In genomic region chr1:165129568-165130164, GRCh38 we compare ENCODE assay signal across 8 cellular contexts.
A peak's percentile ranks its signal among the peaks of the same experiment; 100 is the strongest.
DNase-seq lines count a peak whose midpoint lies in the region; ATAC-seq and TF ChIP-seq lines count a peak whose summit lies in the region.

No MANE protein-coding gene starts in this region.

- no peak overlapping the region for H4K5ac ChIP-seq in H9 (ENCODE audit: insufficient read length, low read depth, low read length)

- H3K56ac ChIP-seq in H9 (ENCODE audit: insufficient read length, low read depth, low read length): no peak overlapping the region

- H3K9ac ChIP-seq in H9 (ENCODE audit: extremely low read depth, insufficient read length, low read length): no peak overlapping the region
- no peak overlapping the region for H3K9ac ChIP-seq in neural cell (ENCODE audit: low read length)

- H3K9me2 ChIP-seq in neural cell (ENCODE audit: insufficient read depth, low read length): no peaks in the 10 kb centered on the region

- H3K36me3 ChIP-seq in SJSA1 (no peaks in the 10 kb centered on the region), neural cell (ENCODE audit: insufficient read depth, low read length) (no peaks in the 10 kb centered on the region)

- H3K14ac ChIP-seq in H9 (ENCODE audit: insufficient read depth, low read length): no peak overlapping the region

- no peak for TF ChIP-seq EP300 in neural cell (conservative IDR thresholded peaks at IDR 0.05; ENCODE audit: poor library complexity, severe bottlenecking)

- H3K9me3 ChIP-seq in H9 (ENCODE audit: control insufficient read depth, low read depth, low read length) (no peaks in the 10 kb centered on the region), SJSA1 (replicated peaks) (no peaks in the 10 kb centered on the region), neural cell (ENCODE audit: low read length) (no peaks in the 10 kb centered on the region)

- H4K8ac ChIP-seq in H9 (replicated peaks; ENCODE audit: insufficient read length, low read depth, low read length): no peak overlapping the region

- H3K4ac ChIP-seq in H9 (ENCODE audit: low read depth, low read length): no peak overlapping the region

- TF ChIP-seq RAD21 in neural cell (conservative IDR thresholded peaks at IDR 0.05): peak; percentile 78

- no peaks in the 10 kb centered on the region for H3K27me3 ChIP-seq in H9 (ENCODE audit: insufficient read depth, low read length)
- peaks cover 6% of the 10 kb centered on the region; the same call in 1 of the 2 replicates for H3K27me3 ChIP-seq in SJSA1 (replicated peaks)
- no peaks in the 10 kb centered on the region for H3K27me3 ChIP-seq in neural cell (ENCODE audit: insufficient read depth, low read depth, low read length)

- WGBS in H9 (ENCODE audit: extremely low coverage, insufficient read length, low lambda C conversion rate): no CpG with 5 or more reads among the region's 6 CpGs

- peaks cover 0 to 5% of the 10 kb centered on the region in 2 experiments; a peak in 2 of 4 replicates for H3K4me1 Mint-ChIP-seq in H9

- no peak overlapping the region for H2BK5ac ChIP-seq in H9 (ENCODE audit: insufficient read length, low read length)

- H3K4me2 ChIP-seq in H9 (ENCODE audit: insufficient read depth, insufficient read length, low read length) (no peak overlapping the region), neural cell (ENCODE audit: low read length) (no peak overlapping the region)

- H3K4me3 ChIP-seq in SJSA1 (no peak overlapping the region), epithelial cell of proximal tubule (ENCODE audit: low read depth, low read length) (no peak overlapping the region), neural cell (ENCODE audit: low read length) (no peak overlapping the region)

- no peaks in the 10 kb centered on the region for H3F3A ChIP-seq in neural cell (ENCODE audit: insufficient read depth, low read length, poor library complexity, severe bottlenecking)

- no peak overlapping the region for H3K27ac ChIP-seq in H9 (ENCODE audit: insufficient read length, low read depth, low read length)
- H3K27ac ChIP-seq in SJSA1: no peak overlapping the region
- H3K27ac ChIP-seq in neural cell (ENCODE audit: low read length): no peak overlapping the region

- no peaks in the 10 kb centered on the region for H3K23me2 ChIP-seq in H9 (ENCODE audit: insufficient read length, low read depth, low read length, poor library complexity, severe bottlenecking)

- H4K20me1 ChIP-seq in H9 (ENCODE audit: control insufficient read depth, insufficient read depth, insufficient read length) (peaks cover 1% of the 10 kb centered on the region), neural cell (ENCODE audit: insufficient read depth) (no peaks in the 10 kb centered on the region)

- TF ChIP-seq CTCF in H9 (conservative IDR thresholded peaks at IDR 0.05) (peak; percentile 83), epithelial cell of proximal tubule (conservative IDR thresholded peaks at IDR 0.05; ENCODE audit: low read depth, low read length) (peak; percentile 78), neural cell (IDR thresholded peaks at IDR 0.05; ENCODE audit: poor library complexity, severe bottlenecking) (peak; percentile 78)

- no peak overlapping the region for H3K18ac ChIP-seq in H9 (ENCODE audit: insufficient read length, low read depth, low read length)

- H3K4me1 ChIP-seq in H9 (ENCODE audit: insufficient read depth, low read length): no peaks in the 10 kb centered on the region
- no peaks in the 10 kb centered on the region for H3K4me1 ChIP-seq in SJSA1 (replicated peaks)

- no peak overlapping the region for H3K23ac ChIP-seq in H9 (ENCODE audit: insufficient read length, low read depth, low read length)

- no peaks in the 10 kb centered on the region for H3K79me2 ChIP-seq in H9 (ENCODE audit: insufficient read depth, low read length)
- no peaks in the 10 kb centered on the region for H3K79me2 ChIP-seq in neural cell (replicated peaks; ENCODE audit: insufficient read depth, low read length)

- peaks cover 46% of the 10 kb centered on the region for H3K27me3 Mint-ChIP-seq in H9 (ENCODE audit: low read depth)

- no peak overlapping the region for H4K91ac ChIP-seq in H9 (ENCODE audit: insufficient read length, low read depth, low read length)

- no peak overlapping the region for H3T11ph ChIP-seq in H9 (ENCODE audit: low read length)

- no peak overlapping the region for H3K27ac Mint-ChIP-seq in H9

- H2BK12ac ChIP-seq in H9 (ENCODE audit: insufficient read length, low read depth, low read length): no peak overlapping the region

- DNase-seq in GM03348 (ENCODE audit: low spot score) (peak; percentile 51), H9 (peak; percentile 89), NCI-H1105 treated with DMSO at 0.1 percent for 48 hours (lab: John Stamatoyannopoulos, UW) (peak; percentile 80), SJSA1 (ENCODE audit: low read depth in 1 of 2, low spot score in 2 of 2) (peak; percentile 16 to 58), epithelial cell of proximal tubule (ENCODE audit: low read depth) (no peak)

- H2AK5ac ChIP-seq in H9 (ENCODE audit: insufficient read length, low read length): no peak overlapping the region

- H2BK120ac ChIP-seq in H9 (ENCODE audit: low read depth, low read length, poor library complexity, severe bottlenecking): no peak overlapping the region

- no peaks in the 10 kb centered on the region for H3K79me1 ChIP-seq in H9 (ENCODE audit: insufficient read depth, low read depth, low read length, poor library complexity, severe bottlenecking)

- no peak overlapping the region for H2AFZ ChIP-seq in H9 (ENCODE audit: low read length)
- H2AFZ ChIP-seq in neural cell (ENCODE audit: low read depth, low read length): no peak overlapping the region

- no peak overlapping the region for H2BK20ac ChIP-seq in H9 (ENCODE audit: low read depth, low read length, poor library complexity, severe bottlenecking)

- H2BK15ac ChIP-seq in H9 (ENCODE audit: low read depth, low read length): no peak overlapping the region

- H3K36me3 Mint-ChIP-seq in H9 (ENCODE audit: insufficient read depth in 1 of 3, low read depth in 3 of 3): no peaks in the 10 kb centered on the region

- ATAC-seq in HG03045 (IDR thresholded peaks at IDR 0.05; ENCODE audit: unreplicated experiment) (no peak), GM21360 (IDR thresholded peaks at IDR 0.05; ENCODE audit: unreplicated experiment) (no peak)

- no peaks in the 10 kb centered on the region for H3K9me3 Mint-ChIP-seq in H9

- no peak overlapping the region for H3K4me3 Mint-ChIP-seq in H9

TF ChIP-seq in neural cell, 6 proteins besides CTCF, POLR2A, EP300 and RAD21:
- TF ChIP-seq SMC3 (conservative IDR thresholded peaks at IDR 0.05; ENCODE audit: poor library complexity): peak; percentile 77
- TF ChIP-seq EZH2 (IDR thresholded peaks at IDR 0.05; ENCODE audit: borderline replicate concordance, insufficient read depth, low read length, poor library complexity, severe bottlenecking): no peak
